Comparison of ENCODE assay signal across 10 cellular contexts in the genomic region with DNA sequence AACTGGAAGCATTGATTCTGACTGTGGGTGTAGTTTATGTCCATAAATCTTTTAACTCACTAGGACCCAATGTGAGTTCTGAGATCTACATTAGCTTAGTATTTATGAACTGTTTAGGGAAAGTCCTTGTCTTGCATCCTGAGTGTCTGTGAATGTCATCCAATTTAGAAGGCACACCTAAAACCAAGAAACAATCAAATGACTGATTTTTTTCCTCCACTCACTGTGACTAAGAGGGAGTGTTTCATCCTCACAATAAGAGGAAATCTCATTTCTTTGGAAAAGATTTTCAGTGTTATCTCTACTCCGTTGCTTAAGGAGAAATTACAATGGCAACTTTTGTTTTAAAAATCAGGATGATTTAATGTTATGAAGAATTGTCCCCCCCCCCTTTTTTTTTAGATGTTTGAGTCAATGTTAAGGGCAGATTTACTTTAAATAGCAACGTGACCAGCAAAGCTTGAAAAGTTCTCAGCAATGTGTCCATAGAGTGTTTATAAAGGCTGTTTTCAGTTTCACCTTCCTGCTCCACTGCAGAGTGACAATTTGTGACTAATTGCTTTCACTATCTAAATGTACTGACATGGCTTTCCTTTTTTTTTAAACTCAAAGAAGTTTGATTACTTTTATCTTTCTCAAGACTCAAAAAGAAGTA.
DNase-seq lines count a peak whose midpoint lies in the region; ATAC-seq, FAIRE-seq and TF ChIP-seq lines count a peak whose summit lies in the region.
"Had no signal": no experiment of that assay in that cellular context is flagged by ENCODE, and none has a peak within 500 bp of the region (broad histone marks: within the 10 kb centered on the region; RNA-seq: fewer than 3 reads in every experiment).

No MANE protein-coding gene starts in this region.

- in situ Hi-C loops in GM12878 (cut with MboI), result no loop called here

- no TSS peak for BruUV-seq in GM12878 (replicated peaks; lab: Mats Ljungman, UMichigan)

- peaks cover 1% of the 10 kb centered on the region; the same call in 2 of the 3 replicates for H3K9me3 ChIP-seq in GM12878 (replicated peaks; ENCODE audit: control insufficient read depth, insufficient read depth, low read length)
- H3K9me3 ChIP-seq: prostate gland had no signal

- DNase-seq in GM12865 (ENCODE audit: low read depth), result peak; percentile 78
- DNase-seq in GM12878 (ENCODE audit: low read depth, low spot score), result peak; percentile 77
- no peak for DNase-seq in dedifferentiated amniotic fluid mesenchymal stem cell (ENCODE audit: extremely low spot score)
- no peak for DNase-seq in stimulated activated naive CD4-positive, alpha-beta T cell (lab: John Stamatoyannopoulos, UW)
- no peak for DNase-seq in NCI-H187 treated with DMSO at 0.1 percent for 48 hours (lab: John Stamatoyannopoulos, UW)
- no peak for DNase-seq in DMS 273 (lab: John Stamatoyannopoulos, UW; ENCODE audit: unreplicated experiment)
- DNase-seq: NCI-H1436 had no signal

- CTCF ChIA-PET in GM12878 (lab: Yijun Ruan, JAX), result interaction anchor here (1.1 to 1.2 kb wide), 2 partner anchors 14 to 533 kb away, joined by 3 to 4 read pairs; no protein-coding TSS in a partner anchor

- H3K4me2 ChIP-seq in GM12878 (ENCODE audit: control insufficient read depth, insufficient read depth), result peak overlapping the region; percentile 70

- TF ChIP-seq CTCF in GM12865 (IDR thresholded peaks at IDR 0.05; ENCODE audit: insufficient read depth, low read depth, low read length, missing control alignments) (no peak), GM12878 (IDR thresholded peaks at IDR 0.05 in 2 of 3, conservative IDR thresholded peaks at IDR 0.05 in 1 of 3; ENCODE audit: control insufficient read depth in 2 of 3, extremely low read depth in 1 of 3, insufficient read depth in 1 of 3, low read depth in 3 of 3, low read length in 3 of 3) (no peak)

- SMC1A ChIA-PET in GM12878 (lab: Charles Lee; ENCODE audit: uncharacterized antibody, unreplicated experiment), result interaction anchor here (1.6 to 4.7 kb wide), 6 partner anchors 9 to 112 kb away, joined by 4 to 20 read pairs (median 8); no protein-coding TSS in a partner anchor

- no peaks in the 10 kb centered on the region for H3K27me3 ChIP-seq in GM12878 (replicated peaks in 1 of 2; ENCODE audit: control insufficient read depth in 2 of 2, insufficient read depth in 2 of 2, low read length in 1 of 2)

- no peaks in the 10 kb centered on the region for H4K20me1 ChIP-seq in GM12878 (ENCODE audit: control insufficient read depth, insufficient read depth)

- intact Hi-C loops in GM12878 (cut with micrococcal nuclease; ENCODE audit: unreplicated experiment), result no loop called here

- WGBS in GM12878 (ENCODE audit: insufficient coverage, insufficient replicate concordance, low lambda C conversion rate, missing lambda C conversion rate), result 0% methylated on average over 2 of the region's 2 CpGs

- POLR2A ChIA-PET in GM12878 (lab: Charles Lee), result interaction anchor here (1.9 kb wide), 1 partner anchor 28 kb away, joined by 4 read pairs; no protein-coding TSS in a partner anchor

- no peak overlapping the region for H3K9ac ChIP-seq in GM12878 (ENCODE audit: control insufficient read depth, insufficient read depth, low read length)

- no peaks in the 10 kb centered on the region for H3K36me3 ChIP-seq in GM12878 (ENCODE audit: control insufficient read depth in 2 of 2, insufficient read depth in 2 of 2, low read length in 1 of 2)
- H3K36me3 ChIP-seq: prostate gland had no signal

- ATAC-seq in GM19438 (IDR thresholded peaks at IDR 0.05; ENCODE audit: low read depth, unreplicated experiment), result peak; percentile 100
- peak; percentile 100 for ATAC-seq in HG03095 (IDR thresholded peaks at IDR 0.05; ENCODE audit: unreplicated experiment)
- peak; percentile 100 for ATAC-seq in GM12878

- RAD21 ChIA-PET in GM12878 (lab: Charles Lee; ENCODE audit: unreplicated experiment), result interaction anchor here (0.6 to 3.0 kb wide), 6 partner anchors 10 to 408 kb away, joined by 3 to 11 read pairs (median 4); no protein-coding TSS in a partner anchor

- peak overlapping the region; percentile 73 for H3K27ac ChIP-seq in GM12878 (ENCODE audit: control insufficient read depth, insufficient read depth)
- H3K27ac ChIP-seq: prostate gland had no signal

- no peaks in the 10 kb centered on the region for H3K4me1 ChIP-seq in GM12878 (ENCODE audit: control insufficient read depth, insufficient read depth, low read length)
- H3K4me1 ChIP-seq: prostate gland had no signal

- H3K79me2 ChIP-seq in GM12878 (ENCODE audit: control insufficient read depth, insufficient read depth, low read length), result no peaks in the 10 kb centered on the region

- H3K4me3 ChIP-seq in GM12865 (ENCODE audit: low read depth, low read length) (peak overlapping the region; percentile 22; the same call in 1 of the 2 replicates), GM12878 (no peak overlapping the region)
- H3K4me3 ChIP-seq: prostate gland had no signal

- TF ChIP-seq EP300 in GM12878 (IDR thresholded peaks at IDR 0.05; ENCODE audit: borderline replicate concordance in 1 of 2, control insufficient read depth in 1 of 2, low read depth in 2 of 2, low read length in 2 of 2), result peak; percentile 54 to 70; a peak in 3 of 4 replicates

- peak; percentile 94 for FAIRE-seq in GM12878 (lab: Jason Lieb, UNC)

- H2AFZ ChIP-seq in GM12878 (ENCODE audit: control insufficient read depth, low read depth, low read length), result peak overlapping the region; percentile 72

- TF ChIP-seq POLR2A in GM12878 (IDR thresholded peaks at IDR 0.05; ENCODE audit: low read depth, low read length), result no peak

- no peak for TF ChIP-seq RAD21 in GM12878 (IDR thresholded peaks at IDR 0.05; ENCODE audit: insufficient read depth, low read depth, low read length)

TF ChIP-seq in GM12878, 131 proteins besides CTCF, POLR2A, EP300 and RAD21 (continues in another document):
- TF ChIP-seq ATF7 (IDR thresholded peaks at IDR 0.05; ENCODE audit: low read depth) (peak; percentile 82), IKZF1 (conservative IDR thresholded peaks at IDR 0.05) (peak; percentile 24; the same call in 1 of the 2 replicates), SUPT20H (IDR thresholded peaks at IDR 0.05; ENCODE audit: borderline replicate concordance, control insufficient read depth, low read depth, low read length) (no peak), TBL1XR1 (IDR thresholded peaks at IDR 0.05; ENCODE audit: low read depth, low read length) (0 out of 2 replicates have a peak, but pooled peaks have one; percentile 28), ZNF217 (IDR thresholded peaks at IDR 0.05) (peak; percentile 66; the same call in 1 of the 2 replicates), RUNX3 (IDR thresholded peaks at IDR 0.05; ENCODE audit: low read length) (peak; percentile 38; the same call in 1 of the 2 replicates), RELB (IDR thresholded peaks at IDR 0.05; ENCODE audit: low read depth) (peak; percentile 38; the same call in 1 of the 2 replicates), BRCA1 (IDR thresholded peaks at IDR 0.05; ENCODE audit: low read depth, low read length) (no peak), PAX5 (IDR thresholded peaks at IDR 0.05; ENCODE audit: borderline replicate concordance, low read depth, low read length) (peak; percentile 60; the same call in 1 of the 2 replicates), RCOR1 (conservative IDR thresholded peaks at IDR 0.05; ENCODE audit: low read depth, low read length) (0 out of 2 replicates have a peak, but pooled peaks have one; percentile 61), HDAC2 (IDR thresholded peaks at IDR 0.05) (no peak), ZNF274 (IDR thresholded peaks at IDR 0.05; ENCODE audit: insufficient read depth, insufficient read length) (no peak), SUZ12 (IDR thresholded peaks at IDR 0.05; ENCODE audit: unreplicated experiment) (no peak), ZNF622 (IDR thresholded peaks at IDR 0.05) (no peak), CHD1 (IDR thresholded peaks at IDR 0.05; ENCODE audit: low read depth, low read length) (no peak)
- TF ChIP-seq, protein P1, sequence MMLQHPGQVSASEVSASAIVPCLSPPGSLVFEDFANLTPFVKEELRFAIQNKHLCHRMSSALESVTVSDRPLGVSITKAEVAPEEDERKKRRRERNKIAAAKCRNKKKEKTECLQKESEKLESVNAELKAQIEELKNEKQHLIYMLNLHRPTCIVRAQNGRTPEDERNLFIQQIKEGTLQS (IDR thresholded peaks at IDR 0.05; ENCODE audit: borderline replicate concordance, extremely low read depth, low read depth, low read length), result no peak
- TF ChIP-seq, protein P2, sequence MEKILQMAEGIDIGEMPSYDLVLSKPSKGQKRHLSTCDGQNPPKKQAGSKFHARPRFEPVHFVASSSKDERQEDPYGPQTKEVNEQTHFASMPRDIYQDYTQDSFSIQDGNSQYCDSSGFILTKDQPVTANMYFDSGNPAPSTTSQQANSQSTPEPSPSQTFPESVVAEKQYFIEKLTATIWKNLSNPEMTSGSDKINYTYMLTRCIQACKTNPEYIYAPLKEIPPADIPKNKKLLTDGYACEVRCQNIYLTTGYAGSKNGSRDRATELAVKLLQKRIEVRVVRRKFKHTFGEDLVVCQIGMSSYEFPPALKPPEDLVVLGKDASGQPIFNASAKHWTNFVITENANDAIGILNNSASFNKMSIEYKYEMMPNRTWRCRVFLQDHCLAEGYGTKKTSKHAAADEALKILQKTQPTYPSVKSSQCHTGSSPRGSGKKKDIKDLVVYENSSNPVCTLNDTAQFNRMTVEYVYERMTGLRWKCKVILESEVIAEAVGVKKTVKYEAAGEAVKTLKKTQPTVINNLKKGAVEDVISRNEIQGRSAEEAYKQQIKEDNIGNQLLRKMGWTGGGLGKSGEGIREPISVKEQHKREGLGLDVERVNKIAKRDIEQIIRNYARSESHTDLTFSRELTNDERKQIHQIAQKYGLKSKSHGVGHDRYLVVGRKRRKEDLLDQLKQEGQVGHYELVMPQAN (conservative IDR thresholded peaks at IDR 0.05), result no peak

Comparison
In these comparisons a context has a peak if more than half of its experiments do, and no peak if none do; other contexts are left out.
1. DNase-seq: peak in GM12865 (single experiment) and GM12878 (single experiment); none in dedifferentiated amniotic fluid mesenchymal stem cell (single experiment), stimulated activated naive CD4-positive, alpha-beta T cell (0 of 6), NCI-H187 treated with DMSO at 0.1 percent for 48 hours (single experiment) and DMS 273 (single experiment).
2. Peak in every context shown above with its lines, with median percentiles within 50 percentile points of each other: ATAC-seq.